In genomic region chr9:81162361-81162760, GRCh38 we compare ENCODE assay signal across 38 cellular contexts.
"Had no signal": no experiment of that assay in that cellular context is flagged by ENCODE, and none has a peak within 500 bp of the region (broad histone marks: within the 10 kb centered on the region; RNA-seq: fewer than 3 reads in every experiment).

No MANE protein-coding gene starts in this region.

- H3K4me3 ChIP-seq: adrenal gland, ascending aorta, cardiac muscle cell had no signal

- H3K36me3 ChIP-seq: adrenal gland, ascending aorta, cardiac muscle cell, WERI-Rb-1 had no signal

- H3K4me1 ChIP-seq: adrenal gland, ascending aorta had no signal

- H3K4me1 Mint-ChIP-seq: activated B cell treated with CpG ODN at 0.5 μM for 24 hours; activated CD4-positive, alpha-beta T cell treated with anti-CD3 and anti-CD28 coated beads, Interleukin-2, amount 10 ng/mL, durations not matched to agents 24 days and 14 days; activated naive CD8-positive, alpha-beta T cell treated with anti-CD3 and anti-CD28 coated beads for 36 hours; activated T-helper 17 cell treated with anti-CD3 and anti-CD28 coated beads, Interleukin-2, amount 50 U/mL, for 72 hours; brain; central memory CD8-positive, alpha-beta T cell had no signal

- DNase-seq: activated B cell treated with CpG ODN at 0.5 μM for 24 hours; activated CD4-positive, alpha-beta memory T cell treated with anti-CD3 and anti-CD28 coated beads for 36 hours; activated CD4-positive, alpha-beta T cell treated with anti-CD3 and anti-CD28 coated beads for 4 hours; activated CD4-positive, alpha-beta T cell treated with anti-CD3 and anti-CD28 coated beads, Interleukin-2, amount 10 ng/mL, durations not matched to agents 24 days and 14 days; activated CD4-positive, alpha-beta T cell treated with anti-CD3 and anti-CD28 coated beads, Interleukin-2, amount 50 U/mL, for 1 hour; activated CD4-positive, alpha-beta T cell treated with anti-CD3 and anti-CD28 coated beads, Interleukin-2, amount 50 U/mL, for 4 hours; activated CD4-positive, CD25-positive, alpha-beta regulatory T cell treated with anti-CD3 and anti-CD28 coated beads, Interleukin-2, amount 50 U/mL, for 72 hours; activated CD8-positive, alpha-beta memory T cell treated with anti-CD3 and anti-CD28 coated beads, Interleukin-2, amount 50 U/mL, for 4 hours; activated CD8-positive, alpha-beta T cell treated with anti-CD3 and anti-CD28 coated beads for 36 hours; activated effector memory CD4-positive, alpha-beta T cell treated with anti-CD3 and anti-CD28 coated beads, Interleukin-2, amount 50 U/mL, for 16 hours; activated gamma-delta T cell treated with Interleukin-2 at 50 U/mL for 16 hours; activated naive CD4-positive, alpha-beta T cell; activated naive CD4-positive, alpha-beta T cell treated with anti-CD3 and anti-CD28 coated beads for 36 hours; activated naive CD4-positive, alpha-beta T cell treated with anti-CD3 and anti-CD28 coated beads, Interleukin-2, amount 50 U/mL, for 16 hours; activated naive CD8-positive, alpha-beta T cell treated with anti-CD3 and anti-CD28 coated beads for 36 hours; activated T-cell treated with anti-CD3 and anti-CD28 coated beads for 4 hours; activated T-cell treated with anti-CD3 and anti-CD28 coated beads, Interleukin-2, amount 50 U/mL, for 1 hour; activated T-cell treated with anti-CD3 and anti-CD28 coated beads, Interleukin-2, amount 50 U/mL, for 4 hours; activated T-cell treated with anti-CD3 and anti-CD28 coated beads, Interleukin-2, amount 50 U/mL, for 72 hours; adrenal gland; amygdala; anterior cingulate cortex; caudate nucleus; cerebellar nuclear complex; T-helper 1 cell; T-helper 2 cell; T-helper 9 cell; WERI-Rb-1 had no signal

- H3K27me3 Mint-ChIP-seq: activated B cell treated with CpG ODN at 0.5 μM for 24 hours; activated CD4-positive, alpha-beta memory T cell treated with anti-CD3 and anti-CD28 coated beads for 36 hours; activated CD4-positive, alpha-beta T cell treated with anti-CD3 and anti-CD28 coated beads, Interleukin-2, amount 10 ng/mL, durations not matched to agents 24 days and 14 days; activated CD8-positive, alpha-beta T cell treated with anti-CD3 and anti-CD28 coated beads for 36 hours; activated naive CD8-positive, alpha-beta T cell treated with anti-CD3 and anti-CD28 coated beads for 36 hours; activated T-helper 17 cell treated with anti-CD3 and anti-CD28 coated beads, Interleukin-2, amount 50 U/mL, for 72 hours; central memory CD8-positive, alpha-beta T cell had no signal

- H3K27me3 ChIP-seq: adrenal gland, ascending aorta, cardiac muscle cell had no signal

- H3K4me3 Mint-ChIP-seq: activated B cell treated with CpG ODN at 0.5 μM for 24 hours; activated CD4-positive, alpha-beta memory T cell treated with anti-CD3 and anti-CD28 coated beads for 36 hours; activated CD4-positive, alpha-beta T cell treated with anti-CD3 and anti-CD28 coated beads, Interleukin-2, amount 10 ng/mL, durations not matched to agents 24 days and 14 days; activated CD8-positive, alpha-beta T cell treated with anti-CD3 and anti-CD28 coated beads for 36 hours; activated naive CD4-positive, alpha-beta T cell treated with anti-CD3 and anti-CD28 coated beads for 36 hours; activated naive CD8-positive, alpha-beta T cell treated with anti-CD3 and anti-CD28 coated beads for 36 hours; activated T-cell treated with anti-CD3 and anti-CD28 coated beads, Interleukin-2, amount 50 U/mL, for 4 hours; activated T-cell treated with anti-CD3 and anti-CD28 coated beads, Interleukin-2, amount 50 U/mL, for 72 hours; activated T-helper 1 cell treated with anti-CD3 and anti-CD28 coated beads, Interleukin-12 subunit alpha, Interleukin-12 subunit beta, Interleukin-2, Interleukin-4 antibody, amounts not matched to agents 30 ng/mL and 10 ng/mL and 1 ng/mL, durations not matched to agents 14 hours and 24 hours and 36 hours; activated T-helper 17 cell treated with anti-CD3 and anti-CD28 coated beads, Interleukin-2, amount 50 U/mL, for 72 hours; brain; central memory CD8-positive, alpha-beta T cell; T-helper 1 cell treated with Interleukin-12 subunit alpha and Interleukin-12 subunit beta and Interleukin-4 antibody, amounts not matched to agents 30 μg/mL and 1 μg/mL, for 36 hours; T-helper 2 cell treated with Interferon-gamma antibody and Interleukin-4, amounts not matched to agents 5 μg/mL and 100 μg/mL, for 36 hours had no signal

- H3K27ac ChIP-seq: adrenal gland, ascending aorta, cardiac muscle cell, WERI-Rb-1 had no signal

- FAIRE-seq: bronchial epithelial cell had no signal

- ATAC-seq: activated CD8-positive, alpha-beta T cell treated with anti-CD3 and anti-CD28 coated beads for 36 hours; activated naive CD4-positive, alpha-beta T cell treated with anti-CD3 and anti-CD28 coated beads, Interleukin-2, amount 50 U/mL, for 72 hours; activated T-cell treated with anti-CD3 and anti-CD28 coated beads, Interleukin-2, amount 50 U/mL, for 4 hours; activated T-cell treated with anti-CD3 and anti-CD28 coated beads, Interleukin-2, amount 50 U/mL, for 72 hours; activated T-helper 17 cell treated with anti-CD3 and anti-CD28 coated beads, Interleukin-2, amount 50 U/mL, for 72 hours had no signal

- H3K9me3 ChIP-seq: adrenal gland, ascending aorta had no signal

- H3K36me3 Mint-ChIP-seq: activated CD4-positive, alpha-beta memory T cell treated with anti-CD3 and anti-CD28 coated beads for 36 hours; activated naive CD8-positive, alpha-beta T cell treated with anti-CD3 and anti-CD28 coated beads for 36 hours; brain had no signal

- H3K27ac Mint-ChIP-seq: activated B cell treated with CpG ODN at 0.5 μM for 24 hours; activated CD4-positive, alpha-beta memory T cell treated with anti-CD3 and anti-CD28 coated beads for 36 hours; activated CD4-positive, alpha-beta T cell treated with anti-CD3 and anti-CD28 coated beads, Interleukin-2, amount 10 ng/mL, durations not matched to agents 24 days and 14 days; activated CD8-positive, alpha-beta T cell treated with anti-CD3 and anti-CD28 coated beads for 36 hours; activated naive CD4-positive, alpha-beta T cell treated with anti-CD3 and anti-CD28 coated beads for 36 hours; activated naive CD4-positive, alpha-beta T cell treated with anti-CD3 and anti-CD28 coated beads, Interleukin-2, amount 50 U/mL, for 72 hours; activated naive CD8-positive, alpha-beta T cell treated with anti-CD3 and anti-CD28 coated beads for 36 hours; activated T-cell treated with anti-CD3 and anti-CD28 coated beads, Interleukin-2, amount 50 U/mL, for 72 hours; activated T-helper 1 cell treated with anti-CD3 and anti-CD28 coated beads, Interleukin-12 subunit alpha, Interleukin-12 subunit beta, Interleukin-2, Interleukin-4 antibody, amounts not matched to agents 30 ng/mL and 10 ng/mL and 1 ng/mL, durations not matched to agents 14 hours and 24 hours and 36 hours; activated T-helper 17 cell treated with anti-CD3 and anti-CD28 coated beads, Interleukin-2, amount 50 U/mL, for 72 hours; brain; T-helper 1 cell treated with Interleukin-12 subunit alpha and Interleukin-12 subunit beta and Interleukin-4 antibody, amounts not matched to agents 30 μg/mL and 1 μg/mL, for 36 hours; T-helper 2 cell treated with Interferon-gamma antibody and Interleukin-4, amounts not matched to agents 5 μg/mL and 100 μg/mL, for 36 hours had no signal
